20 cellular contexts compared by ENCODE assay signal in genomic region chr4:69731826-69732225, GRCh38. TPM values are rescaled to one million over a fixed set of nuclear protein-coding genes. Genes with fewer than 3 reads are reported as not detected.
DNase-seq lines count a peak whose midpoint lies in the region; ATAC-seq and TF ChIP-seq lines count a peak whose summit lies in the region.
"Had no signal": no experiment of that assay in that cellular context is flagged by ENCODE, and none has a peak within 500 bp of the region (broad histone marks: within the 10 kb centered on the region; RNA-seq: fewer than 3 reads in every experiment).

No MANE protein-coding gene starts in this region.

- H3K4me3 Mint-ChIP-seq in osteocyte (ENCODE audit: unreplicated experiment), result no peak overlapping the region
- no peak overlapping the region for H3K4me3 Mint-ChIP-seq in T-helper 2 cell treated with Interferon-gamma antibody and Interleukin-4, amounts not matched to agents 5 μg/mL and 100 μg/mL, for 36 hours
- H3K4me3 Mint-ChIP-seq: CD4-positive, alpha-beta T cell had no signal

- no peak overlapping the region for H3K9ac ChIP-seq in mammary epithelial cell (ENCODE audit: insufficient read depth, low read length)

- DNase-seq in NCI-H1105 treated with DMSO at 0.1 percent for 48 hours (lab: John Stamatoyannopoulos, UW), result peak; percentile 15
- no peak for DNase-seq in NCI-H1105 (lab: John Stamatoyannopoulos, UW)
- DNase-seq in mammary epithelial cell, result no peak
- DNase-seq in fibroblast of the aortic adventitia (ENCODE audit: low read depth), result peak; percentile 49
- no peak for DNase-seq in osteocyte (ENCODE audit: extremely low spot score, unreplicated experiment)
- DNase-seq in NCI-H524 treated with DMSO at 0.1 percent for 48 hours (lab: John Stamatoyannopoulos, UW), result no peak
- DNase-seq in T-helper 2 cell treated with Interferon-gamma antibody and Interleukin-4, amounts not matched to agents 5 μg/mL and 100 μg/mL, for 36 hours (ENCODE audit: low spot score), result no peak
- DNase-seq: Calu3; CD4-positive, alpha-beta T cell; NCI-H1417; NCI-H187; NCI-H2107; NCI-H2227 treated with DMSO at 0.1 percent for 48 hours; NCI-H510A treated with DMSO at 0.1 percent for 48 hours; RPMI8226; SHP77 treated with DMSO at 0.1 percent for 48 hours had no signal

- H3K27me3 ChIP-seq in mammary epithelial cell (ENCODE audit: insufficient read depth, low read length), result no peaks in the 10 kb centered on the region

- peak overlapping the region; percentile 22 for H2AFZ ChIP-seq in mammary epithelial cell (ENCODE audit: low read depth, low read length)

- H3K79me2 ChIP-seq in mammary epithelial cell (ENCODE audit: insufficient read depth, low read length), result no peaks in the 10 kb centered on the region

- no peak for TF ChIP-seq CTCF in mammary epithelial cell (conservative IDR thresholded peaks at IDR 0.05 in 1 of 2, IDR thresholded peaks at IDR 0.05 in 1 of 2; ENCODE audit: extremely low read depth in 1 of 2, insufficient read depth in 1 of 2, low read depth in 1 of 2, low read length in 2 of 2)
- TF ChIP-seq CTCF in fibroblast of the aortic adventitia (IDR thresholded peaks at IDR 0.05; ENCODE audit: insufficient read depth, low read length), result no peak
- no peak for TF ChIP-seq CTCF in osteocyte (IDR thresholded peaks at IDR 0.05)

- H3K4me3 ChIP-seq in mammary epithelial cell (replicated peaks in 1 of 3; ENCODE audit: insufficient read depth in 1 of 3, low read depth in 2 of 3, low read length in 3 of 3) (no peak overlapping the region), fibroblast of the aortic adventitia (ENCODE audit: low read depth, low read length) (no peak overlapping the region)

- no peak for TF ChIP-seq POLR2A in GM18505 (IDR thresholded peaks at IDR 0.05; ENCODE audit: borderline replicate concordance, extremely low read depth, insufficient read depth, insufficient read length)

- WGBS in mammary epithelial cell (ENCODE audit: low coverage, missing lambda C conversion rate), result 10% methylated on average over 1 of the region's 1 CpG

- no peaks in the 10 kb centered on the region for H3K9me3 ChIP-seq in mammary epithelial cell (replicated peaks; ENCODE audit: insufficient read depth, low read length)

- H3K27me3 Mint-ChIP-seq in osteocyte (ENCODE audit: unreplicated experiment), result no peaks in the 10 kb centered on the region
- H3K27me3 Mint-ChIP-seq in T-helper 2 cell treated with Interferon-gamma antibody and Interleukin-4, amounts not matched to agents 5 μg/mL and 100 μg/mL, for 36 hours (ENCODE audit: low read depth), result no peaks in the 10 kb centered on the region
- H3K27me3 Mint-ChIP-seq: CD4-positive, alpha-beta T cell had no signal

- CTCF ChIA-PET in mammary epithelial cell (lab: Charles Lee; ENCODE audit: low non-redundant PET), result interaction anchor here (0.6 kb wide), 1 partner anchor 16 kb away, joined by 3 read pairs; no protein-coding TSS in a partner anchor

- BruUV-seq in mammary epithelial cell (replicated peaks; lab: Mats Ljungman, UMichigan), result no TSS peak

- H3K4me1 ChIP-seq in mammary epithelial cell (ENCODE audit: insufficient read depth, low read length), result peaks cover 1% of the 10 kb centered on the region

- H3K9me3 Mint-ChIP-seq in osteocyte (ENCODE audit: unreplicated experiment), result no peaks in the 10 kb centered on the region
- H3K9me3 Mint-ChIP-seq in T-helper 2 cell treated with Interferon-gamma antibody and Interleukin-4, amounts not matched to agents 5 μg/mL and 100 μg/mL, for 36 hours, result no peaks in the 10 kb centered on the region
- H3K9me3 Mint-ChIP-seq: CD4-positive, alpha-beta T cell had no signal

- H3K4me1 Mint-ChIP-seq in osteocyte (ENCODE audit: unreplicated experiment), result peaks cover 63% of the 10 kb centered on the region
- no peaks in the 10 kb centered on the region for H3K4me1 Mint-ChIP-seq in T-helper 2 cell treated with Interferon-gamma antibody and Interleukin-4, amounts not matched to agents 5 μg/mL and 100 μg/mL, for 36 hours (ENCODE audit: low read depth)

- H3K4me2 ChIP-seq in mammary epithelial cell (ENCODE audit: insufficient read depth, low read depth, low read length), result no peak overlapping the region

- in situ Hi-C loops in mammary epithelial cell (cut with MboI; ENCODE audit: low sequenced_read_pairs in 2 of 2), result no loop called here

- no peaks in the 10 kb centered on the region for H3K36me3 ChIP-seq in mammary epithelial cell (ENCODE audit: insufficient read depth, low read length)

- no peak overlapping the region for H3K27ac ChIP-seq in mammary epithelial cell (ENCODE audit: insufficient read depth, low read depth, low read length)
- H3K27ac ChIP-seq: 22Rv1 had no signal

- no peaks in the 10 kb centered on the region for H4K20me1 ChIP-seq in mammary epithelial cell (ENCODE audit: insufficient read depth, low read length)

- ATAC-seq in GM18505 (IDR thresholded peaks at IDR 0.05; ENCODE audit: unreplicated experiment), result no peak

- intact Hi-C loops in mammary epithelial cell (cut with micrococcal nuclease), result no loop called here

- dilution Hi-C loops in mammary epithelial cell (cut with HindIII; ENCODE audit: low sequenced_read_pairs), result no loop called here

- H3K36me3 Mint-ChIP-seq in osteocyte (ENCODE audit: unreplicated experiment), result no peaks in the 10 kb centered on the region
- H3K36me3 Mint-ChIP-seq in T-helper 2 cell treated with Interferon-gamma antibody and Interleukin-4, amounts not matched to agents 5 μg/mL and 100 μg/mL, for 36 hours (ENCODE audit: low read depth), result no peaks in the 10 kb centered on the region

- H3K27ac Mint-ChIP-seq in osteocyte (ENCODE audit: unreplicated experiment), result peak overlapping the region; percentile 86
- no peak overlapping the region for H3K27ac Mint-ChIP-seq in T-helper 2 cell treated with Interferon-gamma antibody and Interleukin-4, amounts not matched to agents 5 μg/mL and 100 μg/mL, for 36 hours
- H3K27ac Mint-ChIP-seq: CD4-positive, alpha-beta T cell had no signal

RNA-seq across cellular contexts. Expression of gene SULT1B1, which starts 28.6 kb away (rescaled TPM):
- total RNA-seq in mammary epithelial cell, result under 1 TPM; under 0.01 to 0.21 TPM
- polyA plus RNA-seq in mammary epithelial cell, result 0.19 TPM
- polyA minus RNA-seq in mammary epithelial cell, result not detected
- 0.74 and 1.3 TPM in 2 replicates for total RNA-seq in fibroblast of the aortic adventitia (ENCODE audit: low replicate concordance)
- 0.50 and 1.2 TPM in 2 replicates for total RNA-seq in osteocyte
- total RNA-seq: H1 had no signal
- polyA plus RNA-seq: BJ, H1 had no signal

Comparison
In these comparisons a context has a peak if more than half of its experiments do, and no peak if none do; other contexts are left out.
1. DNase-seq: peak in NCI-H1105 treated with DMSO at 0.1 percent for 48 hours (single experiment) and fibroblast of the aortic adventitia (single experiment); none in NCI-H1105 (single experiment), mammary epithelial cell (single experiment), osteocyte (single experiment), NCI-H524 treated with DMSO at 0.1 percent for 48 hours (single experiment) and T-helper 2 cell treated with Interferon-gamma antibody and Interleukin-4, amounts not matched to agents 5 μg/mL and 100 μg/mL, for 36 hours (single experiment).